ENCODE assay signal across 8 cellular contexts in genomic region chr2:111533541-111534289, GRCh38.
DNase-seq lines count a peak whose midpoint lies in the region; ATAC-seq, FAIRE-seq and TF ChIP-seq lines count a peak whose summit lies in the region.
"Not testable (repeated sequence)": the region's sequence is repeated elsewhere in the genome, so short reads cannot be mapped to it uniquely, and the experiment has no call there.

No MANE protein-coding gene starts in this region.

- H3K9me2 ChIP-seq in Karpas-422 (replicated peaks; ENCODE audit: insufficient read depth, low read length), result not testable (repeated sequence)

- H3K27ac ChIP-seq in CD8-positive, alpha-beta memory T cell (ENCODE audit: low read depth, low read length); Karpas-422 (ENCODE audit: low read length); endothelial cell of umbilical vein (ENCODE audit: insufficient read depth, low read depth, low read length): not testable (repeated sequence)
- H3K27ac ChIP-seq in cardiac muscle cell, result peak overlapping the region; percentile 60
- peak overlapping the region; percentile 65 to 95 (median 95) for H3K27ac ChIP-seq in thyroid gland

- not testable (repeated sequence) for TF ChIP-seq CTCF in activated B cell treated with CpG ODN at 0.5 μM for 24 hours (IDR thresholded peaks at IDR 0.05); endothelial cell of umbilical vein (IDR thresholded peaks at IDR 0.05; ENCODE audit: extremely low read depth in 1 of 2, insufficient read depth in 1 of 2, low read depth in 1 of 2, low read length in 2 of 2); cardiac muscle cell (IDR thresholded peaks at IDR 0.05; ENCODE audit: low read depth, low read length); thyroid gland (IDR thresholded peaks at IDR 0.05)

- peaks cover 21 to 45% (median 39%) of the 10 kb centered on the region in 3 donors for H3K4me1 Mint-ChIP-seq in CD8-positive, alpha-beta memory T cell
- H3K4me1 Mint-ChIP-seq in activated B cell treated with CpG ODN at 0.5 μM for 24 hours, result peaks cover 14% of the 10 kb centered on the region
- H3K4me1 Mint-ChIP-seq in activated naive CD8-positive, alpha-beta T cell (ENCODE audit: low read depth), result not testable (repeated sequence)
- peaks cover 18 to 37% of the 10 kb centered on the region in 2 donors for H3K4me1 Mint-ChIP-seq in natural killer cell treated with Interleukin-12 subunit alpha and Interleukin-12 subunit beta and Interleukin-15 and Interleukin-18, amount 100 ng/mL, for 72 hours (ENCODE audit: low read depth in 2 of 2)

- BruUV-seq in endothelial cell of umbilical vein (replicated peaks; lab: Mats Ljungman, UMichigan), result not testable (repeated sequence)

- not testable (repeated sequence) for H3K4me2 ChIP-seq in Karpas-422 (ENCODE audit: low read depth, low read length, poor library complexity, severe bottlenecking); endothelial cell of umbilical vein (ENCODE audit: insufficient read depth, low read length)

- ATAC-seq in activated B cell treated with CpG ODN at 0.5 μM for 24 hours (ENCODE audit: low read depth), result peak; percentile 47
- ATAC-seq in natural killer cell treated with Interleukin-12 subunit alpha and Interleukin-12 subunit beta and Interleukin-15 and Interleukin-18, amount 100 ng/mL, for 72 hours, result peak; percentile 76 to 85

- CTCF ChIA-PET in CD8-positive, alpha-beta memory T cell (lab: Charles Lee); activated B cell treated with CpG ODN at 0.5 μM for 24 hours (lab: Charles Lee); endothelial cell of umbilical vein (lab: Charles Lee): not testable (repeated sequence)

- FAIRE-seq in endothelial cell of umbilical vein (lab: Jason Lieb, UNC), result peak; percentile 77

- dilution Hi-C loops in endothelial cell of umbilical vein (cut with MboI; ENCODE audit: extremely low pct_ligation_motif_present, low sequenced_read_pairs), result not testable (repeated sequence)

- H3K36me3 Mint-ChIP-seq in CD8-positive, alpha-beta memory T cell; activated B cell treated with CpG ODN at 0.5 μM for 24 hours (ENCODE audit: low read depth); activated naive CD8-positive, alpha-beta T cell; natural killer cell treated with Interleukin-12 subunit alpha and Interleukin-12 subunit beta and Interleukin-15 and Interleukin-18, amount 100 ng/mL, for 72 hours: not testable (repeated sequence)

- H3K4me1 ChIP-seq in CD8-positive, alpha-beta memory T cell (ENCODE audit: insufficient read depth, low read length); endothelial cell of umbilical vein (ENCODE audit: control insufficient read depth, extremely low read depth, insufficient read depth, low read length); thyroid gland: not testable (repeated sequence)
- H3K4me1 ChIP-seq in Karpas-422 (ENCODE audit: low read length), result peaks cover 17% of the 10 kb centered on the region
- H3K4me1 ChIP-seq in cardiac muscle cell (ENCODE audit: low read depth), result peaks cover 14% of the 10 kb centered on the region

- H3K4me3 ChIP-seq in CD8-positive, alpha-beta memory T cell (ENCODE audit: low read length); Karpas-422 (ENCODE audit: low read length); endothelial cell of umbilical vein (replicated peaks in 1 of 3; ENCODE audit: insufficient read depth in 1 of 3, low read depth in 1 of 3, low read length in 3 of 3); cardiac muscle cell; thyroid gland (replicated peaks in 1 of 3): not testable (repeated sequence)

- not testable (repeated sequence) for H3K9ac ChIP-seq in Karpas-422 (ENCODE audit: low read length); endothelial cell of umbilical vein (replicated peaks; ENCODE audit: extremely low read depth, insufficient read depth, low read length)

- not testable (repeated sequence) for TF ChIP-seq POLR2A in endothelial cell of umbilical vein (IDR thresholded peaks at IDR 0.05; ENCODE audit: low read depth, low read length)
- TF ChIP-seq POLR2A in thyroid gland (IDR thresholded peaks at IDR 0.05), result peak in 1 of 2 donors; percentile 51

- H3K79me2 ChIP-seq in Karpas-422 (ENCODE audit: low read length); endothelial cell of umbilical vein (ENCODE audit: control insufficient read depth, insufficient read depth, low read length): not testable (repeated sequence)

- not testable (repeated sequence) for H3K27me3 ChIP-seq in CD8-positive, alpha-beta memory T cell (ENCODE audit: insufficient read depth, low read length, poor library complexity, severe bottlenecking); Karpas-422 (ENCODE audit: low read length); endothelial cell of umbilical vein (ENCODE audit: control insufficient read depth in 2 of 2, insufficient read depth in 2 of 2, low read length in 2 of 2); cardiac muscle cell; thyroid gland

- intact Hi-C loops in activated B cell treated with CpG ODN at 0.5 μM for 24 hours (cut with micrococcal nuclease); endothelial cell of umbilical vein (cut with micrococcal nuclease); thyroid gland (cut with DNase I): not testable (repeated sequence)

- not testable (repeated sequence) for H3K9me1 ChIP-seq in endothelial cell of umbilical vein (replicated peaks; ENCODE audit: control insufficient read depth, extremely low read depth, insufficient read depth, low read length)

- not testable (repeated sequence) for H3K9me3 Mint-ChIP-seq in CD8-positive, alpha-beta memory T cell; activated B cell treated with CpG ODN at 0.5 μM for 24 hours; activated naive CD8-positive, alpha-beta T cell (ENCODE audit: low read depth); natural killer cell treated with Interleukin-12 subunit alpha and Interleukin-12 subunit beta and Interleukin-15 and Interleukin-18, amount 100 ng/mL, for 72 hours

- H3K9me3 ChIP-seq in CD8-positive, alpha-beta memory T cell (ENCODE audit: low read length); Karpas-422 (ENCODE audit: low read length); endothelial cell of umbilical vein (replicated peaks; ENCODE audit: control insufficient read depth, insufficient read depth, low read length); cardiac muscle cell (ENCODE audit: low read depth); thyroid gland: not testable (repeated sequence)

- H3K4me3 Mint-ChIP-seq in CD8-positive, alpha-beta memory T cell, result peak overlapping the region in 6 of 7 donors; percentile 11 to 59 (median 25)
- not testable (repeated sequence) for H3K4me3 Mint-ChIP-seq in activated B cell treated with CpG ODN at 0.5 μM for 24 hours; activated naive CD8-positive, alpha-beta T cell
- H3K4me3 Mint-ChIP-seq in natural killer cell treated with Interleukin-12 subunit alpha and Interleukin-12 subunit beta and Interleukin-15 and Interleukin-18, amount 100 ng/mL, for 72 hours, result peak overlapping the region; percentile 83

- peak overlapping the region in 4 of 8 donors; percentile 6 to 73 (median 63) for H3K27ac Mint-ChIP-seq in CD8-positive, alpha-beta memory T cell
- H3K27ac Mint-ChIP-seq in activated B cell treated with CpG ODN at 0.5 μM for 24 hours, result not testable (repeated sequence)
- peak overlapping the region; percentile 81 for H3K27ac Mint-ChIP-seq in activated naive CD8-positive, alpha-beta T cell
- peak overlapping the region; percentile 77 to 84 for H3K27ac Mint-ChIP-seq in natural killer cell treated with Interleukin-12 subunit alpha and Interleukin-12 subunit beta and Interleukin-15 and Interleukin-18, amount 100 ng/mL, for 72 hours

- H3K27me3 Mint-ChIP-seq in CD8-positive, alpha-beta memory T cell, result peaks cover 1 to 17% of the 10 kb centered on the region in 2 donors
- H3K27me3 Mint-ChIP-seq in activated B cell treated with CpG ODN at 0.5 μM for 24 hours; activated naive CD8-positive, alpha-beta T cell; natural killer cell treated with Interleukin-12 subunit alpha and Interleukin-12 subunit beta and Interleukin-15 and Interleukin-18, amount 100 ng/mL, for 72 hours: not testable (repeated sequence)

- 38 to 41% methylated on average over 7 to 8 of the region's 8 CpGs for WGBS in thyroid gland, 2 donors

- H2AFZ ChIP-seq in Karpas-422 (ENCODE audit: low read length); endothelial cell of umbilical vein (ENCODE audit: low read depth, low read length): not testable (repeated sequence)

- POLR2A ChIA-PET in CD8-positive, alpha-beta memory T cell (lab: Charles Lee); activated B cell treated with CpG ODN at 0.5 μM for 24 hours (lab: Charles Lee); endothelial cell of umbilical vein (lab: Charles Lee): not testable (repeated sequence)

- DNase-seq in CD8-positive, alpha-beta memory T cell; activated B cell treated with CpG ODN at 0.5 μM for 24 hours; endothelial cell of umbilical vein (ENCODE audit: low read depth, low spot score); natural killer cell treated with Interleukin-12 subunit alpha and Interleukin-12 subunit beta and Interleukin-15 and Interleukin-18, amount 100 ng/mL, for 72 hours (ENCODE audit: low spot score): not testable (repeated sequence)
- DNase-seq in Karpas-422, result peak; percentile 41
- DNase-seq in cardiac muscle cell (ENCODE audit: low read depth in 1 of 2, low spot score in 1 of 2), result peak in 1 of 2 donors; percentile 7
- peak; percentile 68 to 72 for DNase-seq in thyroid gland

- H4K20me1 ChIP-seq in Karpas-422 (ENCODE audit: insufficient read depth, low read depth, low read length); endothelial cell of umbilical vein (replicated peaks; ENCODE audit: control insufficient read depth, extremely low read depth, insufficient read depth, low read length): not testable (repeated sequence)

- not testable (repeated sequence) for H3K36me3 ChIP-seq in CD8-positive, alpha-beta memory T cell (ENCODE audit: insufficient read depth, low read length); Karpas-422 (ENCODE audit: insufficient read depth, low read length); endothelial cell of umbilical vein (ENCODE audit: control insufficient read depth in 2 of 2, extremely low read depth in 1 of 2, insufficient read depth in 2 of 2, low read length in 2 of 2); cardiac muscle cell; thyroid gland
